In the genomic region with DNA sequence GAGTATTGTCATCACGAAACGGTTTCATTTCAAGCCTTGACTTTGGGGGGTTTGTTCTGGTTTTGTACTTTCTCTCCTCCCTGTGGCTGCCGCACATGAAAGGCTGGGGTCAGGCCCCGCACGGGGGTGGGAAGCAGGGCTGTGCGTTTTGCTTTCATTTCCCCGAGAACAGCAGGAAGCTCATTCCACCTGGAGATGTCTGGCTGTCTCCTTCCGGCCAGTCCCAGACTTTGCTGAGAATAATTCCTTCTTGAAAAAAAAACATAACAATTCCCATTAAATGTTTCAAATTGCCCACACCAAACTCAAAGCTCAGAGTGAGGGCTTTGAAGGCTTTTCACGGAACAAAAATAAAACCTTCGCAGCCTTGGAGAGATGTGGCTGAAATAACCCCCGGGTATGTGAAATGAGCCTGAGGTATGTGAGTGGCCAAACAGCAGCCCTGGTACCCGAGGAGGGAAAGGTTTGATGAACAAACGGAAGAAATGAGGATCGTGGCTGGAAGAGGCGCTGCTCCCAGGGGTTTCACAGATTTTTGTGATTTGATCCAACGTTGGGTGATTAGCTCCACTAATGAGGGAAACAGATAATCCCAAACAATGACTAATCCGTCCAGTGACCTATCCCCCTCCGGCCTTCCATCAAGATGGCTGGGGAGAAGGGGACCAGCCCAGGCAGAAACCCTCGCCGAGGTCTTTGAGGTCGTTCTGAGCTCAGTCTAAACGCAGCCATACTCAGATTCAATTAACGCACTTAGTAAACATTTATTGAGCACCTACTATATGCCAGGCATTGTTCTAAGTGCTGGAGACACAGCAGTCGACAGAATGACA, we compare ENCODE assay signal across 11 cellular contexts.
A peak's percentile ranks its signal among the peaks of the same experiment; 100 is the strongest.
DNase-seq lines count a peak whose midpoint lies in the region; TF ChIP-seq lines count a peak whose summit lies in the region.
"Had no signal": no experiment of that assay in that cellular context is flagged by ENCODE, and none has a peak within 500 bp of the region (broad histone marks: within the 10 kb centered on the region; RNA-seq: fewer than 3 reads in every experiment).

No MANE protein-coding gene starts in this region.

- H3K36me3 ChIP-seq in WERI-Rb-1 (no peaks in the 10 kb centered on the region), neuron (ENCODE audit: insufficient read depth, low read length) (no peaks in the 10 kb centered on the region)

- peak overlapping the region; percentile 22 for H3K4me3 ChIP-seq in AG10803 (ENCODE audit: low read length)
- H3K4me3 ChIP-seq in WERI-Rb-1 (ENCODE audit: low read depth, low read length), result no peak overlapping the region
- peak overlapping the region; percentile 21 for H3K4me3 ChIP-seq in neuron (ENCODE audit: low read length)

- no peaks in the 10 kb centered on the region for H3K9me3 ChIP-seq in WERI-Rb-1 (ENCODE audit: severe bottlenecking)
- H3K9me3 ChIP-seq in neuron (ENCODE audit: low read length), result no peaks in the 10 kb centered on the region

- peaks cover 4% of the 10 kb centered on the region for H3K4me1 ChIP-seq in neuron (ENCODE audit: insufficient read depth, low read length)

- DNase-seq in AG10803 (ENCODE audit: low read depth) (peak; percentile 17), WERI-Rb-1 (peak; percentile 18), ecto neural progenitor cell (ENCODE audit: low spot score) (peak; percentile 43), NCI-H526 (lab: John Stamatoyannopoulos, UW) (no peak), hepatic stellate cell (ENCODE audit: low spot score) (no peak)
- DNase-seq in central memory CD4-positive, alpha-beta T cell, result no peak
- DNase-seq in activated CD4-positive, CD25-positive, alpha-beta regulatory T cell (lab: John Stamatoyannopoulos, UW), result no peak
- DNase-seq: COR-L47; NCI-H1105; stimulated activated CD4-positive, alpha-beta T cell treated with anti-CD3 and anti-CD28 coated beads, Interleukin-4, amount 100 ng/mL, for 24 hours had no signal

- H2AFZ ChIP-seq in neuron (ENCODE audit: low read depth, low read length), result peak overlapping the region; percentile 74

- no peak overlapping the region for H3K27ac ChIP-seq in WERI-Rb-1

- H3K27me3 ChIP-seq in WERI-Rb-1 (ENCODE audit: insufficient read depth, low read depth, severe bottlenecking) (no peaks in the 10 kb centered on the region), neuron (ENCODE audit: insufficient read depth, low read length) (no peaks in the 10 kb centered on the region)

- TF ChIP-seq CTCF in AG10803 (conservative IDR thresholded peaks at IDR 0.05; ENCODE audit: low read length), result no peak
- no peak for TF ChIP-seq CTCF in WERI-Rb-1 (IDR thresholded peaks at IDR 0.05; ENCODE audit: low read depth, low read length)

Comparison
In these comparisons a context has a peak if more than half of its experiments do, and no peak if none do; other contexts are left out.
1. DNase-seq: peak in AG10803 (single experiment), WERI-Rb-1 (single experiment) and ecto neural progenitor cell (single experiment); none in NCI-H526 (0 of 2), hepatic stellate cell (single experiment), central memory CD4-positive, alpha-beta T cell (single experiment) and activated CD4-positive, CD25-positive, alpha-beta regulatory T cell (0 of 4).